In the genomic region with DNA sequence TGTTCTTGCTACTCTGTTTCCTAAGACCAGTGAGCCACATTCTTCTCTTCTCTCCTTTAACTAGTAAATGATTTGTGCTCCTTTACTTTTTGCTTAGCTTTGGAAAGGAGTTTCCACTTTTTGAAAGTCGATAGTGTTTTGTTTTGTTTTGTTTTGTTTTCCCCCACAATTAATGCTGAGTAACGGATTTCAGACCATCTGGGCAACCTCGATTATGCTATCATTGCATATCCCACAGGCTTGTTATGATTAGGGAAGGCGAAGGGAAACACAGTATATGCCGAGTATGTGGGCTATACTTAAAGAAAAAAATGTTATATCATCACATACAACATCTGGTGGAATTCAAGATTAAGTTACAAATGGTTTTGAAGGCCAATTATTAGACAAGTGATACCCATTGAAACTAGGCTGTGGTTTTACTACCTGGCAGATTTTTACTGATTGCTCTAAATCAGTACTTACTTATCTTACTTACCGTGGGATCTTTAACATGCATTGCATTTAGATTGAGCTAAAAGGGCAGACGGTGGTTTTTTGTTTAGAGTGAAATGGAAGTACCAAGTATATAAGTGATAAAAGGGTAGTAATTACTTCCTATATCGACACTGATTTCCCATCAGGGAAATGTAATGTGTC, we compare ENCODE assay signal across 14 cellular contexts.
"Had no signal": no experiment of that assay in that cellular context is flagged by ENCODE, and none has a peak within 500 bp of the region (broad histone marks: within the 10 kb centered on the region; RNA-seq: fewer than 3 reads in every experiment).

No MANE protein-coding gene starts in this region.

- H3K27ac Mint-ChIP-seq: activated naive CD4-positive, alpha-beta T cell treated with anti-CD3 and anti-CD28 coated beads, Interleukin-2, amount 10 ng/mL, durations not matched to agents 7 days and 5 days; naive thymus-derived CD4-positive, alpha-beta T cell; stimulated activated naive B cell treated with anti-CD40 and anti-IgM and Interleukin-4, amounts not matched to agents 10 μg/mL and 1 μg/mL and 100 μg/mL, for 72 hours had no signal

- H3K9me3 ChIP-seq: colonic mucosa, esophagus muscularis mucosa, left ventricle myocardium inferior, mucosa of descending colon, pancreas, thyroid gland, uterus had no signal

- H3K4me1 Mint-ChIP-seq: activated naive CD4-positive, alpha-beta T cell treated with anti-CD3 and anti-CD28 coated beads, Interleukin-2, amount 10 ng/mL, durations not matched to agents 7 days and 5 days; naive thymus-derived CD4-positive, alpha-beta T cell; stimulated activated naive B cell treated with anti-CD40 and anti-IgM and Interleukin-4, amounts not matched to agents 10 μg/mL and 1 μg/mL and 100 μg/mL, for 72 hours had no signal

- H3K27ac ChIP-seq: colonic mucosa, esophagus muscularis mucosa, left ventricle myocardium inferior, pancreas, thyroid gland, uterus had no signal

- H3K36me3 ChIP-seq: colonic mucosa, esophagus muscularis mucosa, left ventricle myocardium inferior, pancreas, thyroid gland, uterus had no signal

- H3K27me3 ChIP-seq: colonic mucosa, esophagus muscularis mucosa, pancreas, thyroid gland, uterus had no signal

- H3K4me3 Mint-ChIP-seq: activated naive CD4-positive, alpha-beta T cell treated with anti-CD3 and anti-CD28 coated beads, Interleukin-2, amount 10 ng/mL, durations not matched to agents 7 days and 5 days; naive thymus-derived CD4-positive, alpha-beta T cell; stimulated activated naive B cell treated with anti-CD40 and anti-IgM and Interleukin-4, amounts not matched to agents 10 μg/mL and 1 μg/mL and 100 μg/mL, for 72 hours had no signal

- H3K4me1 ChIP-seq: colonic mucosa, esophagus muscularis mucosa, left ventricle myocardium inferior, pancreas, thyroid gland, uterus had no signal

- DNase-seq: activated CD4-positive, alpha-beta T cell treated with anti-CD3 and anti-CD28 coated beads, Interleukin-2, amount 50 U/mL, for 4 hours; activated CD4-positive, CD25-positive, alpha-beta regulatory T cell treated with anti-CD3 and anti-CD28 coated beads, Interleukin-2, amount 50 U/mL, for 72 hours; activated naive CD4-positive, alpha-beta T cell treated with anti-CD3 and anti-CD28 coated beads, Interleukin-2, amount 10 ng/mL, durations not matched to agents 7 days and 5 days; caudate nucleus; colonic mucosa; hypothalamus; left ventricle myocardium inferior; naive thymus-derived CD4-positive, alpha-beta T cell; pancreas; stimulated activated naive B cell treated with anti-CD40 and anti-IgM and Interleukin-4, amounts not matched to agents 10 μg/mL and 1 μg/mL and 100 μg/mL, for 72 hours; thyroid gland; uterus had no signal

- H3K27me3 Mint-ChIP-seq: activated naive CD4-positive, alpha-beta T cell treated with anti-CD3 and anti-CD28 coated beads, Interleukin-2, amount 10 ng/mL, durations not matched to agents 7 days and 5 days; stimulated activated naive B cell treated with anti-CD40 and anti-IgM and Interleukin-4, amounts not matched to agents 10 μg/mL and 1 μg/mL and 100 μg/mL, for 72 hours had no signal

- H3K4me3 ChIP-seq: colonic mucosa, esophagus muscularis mucosa, left ventricle myocardium inferior, mucosa of descending colon, pancreas, thyroid gland, uterus had no signal

- H3K36me3 Mint-ChIP-seq: activated naive CD4-positive, alpha-beta T cell treated with anti-CD3 and anti-CD28 coated beads, Interleukin-2, amount 10 ng/mL, durations not matched to agents 7 days and 5 days; naive thymus-derived CD4-positive, alpha-beta T cell; stimulated activated naive B cell treated with anti-CD40 and anti-IgM and Interleukin-4, amounts not matched to agents 10 μg/mL and 1 μg/mL and 100 μg/mL, for 72 hours had no signal

- ATAC-seq: mucosa of descending colon; naive thymus-derived CD4-positive, alpha-beta T cell; pancreas; stimulated activated naive B cell treated with anti-CD40 and anti-IgM and Interleukin-4, amounts not matched to agents 10 μg/mL and 1 μg/mL and 100 μg/mL, for 72 hours had no signal
